9 cellular contexts compared by ENCODE assay signal in the genomic region with DNA sequence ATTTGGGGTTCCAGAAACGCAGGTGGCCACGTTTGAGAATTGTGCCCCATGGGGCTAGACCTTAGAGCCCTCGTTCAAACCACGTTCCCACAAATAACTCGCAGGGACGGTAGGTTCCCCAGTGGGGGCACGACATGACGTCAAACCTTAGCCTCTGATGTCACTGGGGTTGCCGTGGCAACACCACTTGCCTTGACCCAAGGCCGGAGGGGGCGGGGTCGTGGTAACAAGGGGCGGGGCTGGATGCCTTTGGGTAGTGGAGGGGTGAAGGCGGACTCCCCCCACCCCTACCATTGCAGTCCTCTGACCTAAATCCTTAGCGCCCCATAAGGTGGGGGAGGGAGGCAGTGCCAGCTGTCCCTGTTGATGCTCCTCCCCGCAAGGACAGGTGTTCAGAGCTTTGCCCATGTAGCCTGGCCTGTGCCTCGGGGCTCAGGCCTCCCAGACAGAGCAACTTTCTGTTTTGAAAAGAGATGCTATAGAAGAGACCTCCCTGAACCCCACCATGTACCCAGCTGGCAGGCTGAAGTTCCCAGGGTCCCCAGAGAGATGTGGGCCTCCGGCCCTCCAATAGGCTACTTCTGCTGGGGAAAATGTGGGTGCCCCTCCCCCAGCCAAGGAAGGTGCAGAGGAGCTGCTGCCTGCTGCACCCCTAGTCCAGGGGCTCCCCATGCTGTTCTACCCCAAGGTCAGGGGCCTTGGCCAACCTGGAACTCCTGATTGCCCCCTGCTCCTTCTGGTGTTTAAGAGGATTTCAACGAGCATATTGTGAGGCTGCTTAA. TPM values are rescaled to one million over a fixed set of nuclear protein-coding genes. Genes with fewer than 3 reads are reported as not detected.
A peak's percentile ranks its signal among the peaks of the same experiment; 100 is the strongest.
DNase-seq lines count a peak whose midpoint lies in the region; ATAC-seq and TF ChIP-seq lines count a peak whose summit lies in the region.
"Had no signal": no experiment of that assay in that cellular context is flagged by ENCODE, and none has a peak within 500 bp of the region (broad histone marks: within the 10 kb centered on the region; RNA-seq: fewer than 3 reads in every experiment).

No MANE protein-coding gene starts in this region.

- 31 to 40% methylated on average over 15 to 19 of the region's 19 CpGs for WGBS in tibial nerve, 2 donors

- peak overlapping the region in 1 of 4 donors; percentile 77 for H3K4me3 ChIP-seq in tibial nerve

- CTCF ChIA-PET in activated naive CD4-positive, alpha-beta T cell treated with anti-CD3 and anti-CD28 coated beads, Interleukin-2, amount 10 ng/mL, durations not matched to agents 7 days and 5 days (lab: Charles Lee) = no interaction called here
- CTCF ChIA-PET in WTC11 (lab: Charles Lee) = interaction anchor here (0.6 to 2.9 kb wide), 13 partner anchors 15 to 196 kb away, joined by 3 to 30 read pairs (median 4); no protein-coding TSS in a partner anchor

- no peak overlapping the region for H3K27ac Mint-ChIP-seq in activated naive CD4-positive, alpha-beta T cell treated with anti-CD3 and anti-CD28 coated beads, Interleukin-2, amount 10 ng/mL, durations not matched to agents 7 days and 5 days
- no peak overlapping the region for H3K27ac Mint-ChIP-seq in WTC11

- POLR2A ChIA-PET in WTC11 (lab: Charles Lee) = no interaction called here

- peaks cover 85% of the 10 kb centered on the region for H3K27me3 Mint-ChIP-seq in activated naive CD4-positive, alpha-beta T cell treated with anti-CD3 and anti-CD28 coated beads, Interleukin-2, amount 10 ng/mL, durations not matched to agents 7 days and 5 days
- H3K27me3 Mint-ChIP-seq in WTC11 (ENCODE audit: low read depth) = peaks cover 57% of the 10 kb centered on the region

- DNase-seq in activated naive CD4-positive, alpha-beta T cell treated with anti-CD3 and anti-CD28 coated beads, Interleukin-2, amount 10 ng/mL, durations not matched to agents 7 days and 5 days = peak; percentile 30
- DNase-seq in activated naive CD4-positive, alpha-beta T cell treated with Interleukin-2 at 50 U/mL for 16 hours = no peak
- peak; percentile 63 for DNase-seq in WTC11 (ENCODE audit: low spot score)
- DNase-seq in left colon = peak; percentile 54 to 59
- no peak for DNase-seq in tibial nerve (ENCODE audit: low spot score in 2 of 2)
- DNase-seq in dedifferentiated amniotic fluid mesenchymal stem cell (ENCODE audit: extremely low spot score) = no peak
- no peak for DNase-seq in islet precursor cell
- DNase-seq in activated effector memory CD4-positive, alpha-beta T cell treated with Interleukin-2 at 50 U/mL for 16 hours = no peak

- peak overlapping the region; percentile 47 for H3K4me3 Mint-ChIP-seq in activated naive CD4-positive, alpha-beta T cell treated with anti-CD3 and anti-CD28 coated beads, Interleukin-2, amount 10 ng/mL, durations not matched to agents 7 days and 5 days
- peak overlapping the region; percentile 55 for H3K4me3 Mint-ChIP-seq in WTC11

- TF ChIP-seq CTCF in WTC11 (IDR thresholded peaks at IDR 0.05) (no peak), tibial nerve (IDR thresholded peaks at IDR 0.05) (no peak)

- intact Hi-C loops in left colon (cut with DNase I, micrococcal nuclease) = no loop called here

- peak overlapping the region; percentile 45 to 87 (median 68) for H3K27ac ChIP-seq in tibial nerve
- H3K27ac ChIP-seq: neutrophil had no signal

- peaks cover 0 to 68% (median 10%) of the 10 kb centered on the region in 4 donors for H3K4me1 ChIP-seq in tibial nerve

- H3K4me1 Mint-ChIP-seq in activated naive CD4-positive, alpha-beta T cell treated with anti-CD3 and anti-CD28 coated beads, Interleukin-2, amount 10 ng/mL, durations not matched to agents 7 days and 5 days = peaks cover 12% of the 10 kb centered on the region
- H3K4me1 Mint-ChIP-seq in WTC11 = peaks cover 36% of the 10 kb centered on the region

- H3K27me3 ChIP-seq in tibial nerve = peaks cover 0 to 50% of the 10 kb centered on the region in 2 donors

- TF ChIP-seq EP300 in tibial nerve (IDR thresholded peaks at IDR 0.05) = peak in 1 of 2 donors; percentile 16

- H3K36me3 ChIP-seq in tibial nerve = no peaks in the 10 kb centered on the region
- H3K36me3 ChIP-seq: neutrophil had no signal

- no peaks in the 10 kb centered on the region for H3K9me3 Mint-ChIP-seq in activated naive CD4-positive, alpha-beta T cell treated with anti-CD3 and anti-CD28 coated beads, Interleukin-2, amount 10 ng/mL, durations not matched to agents 7 days and 5 days
- no peaks in the 10 kb centered on the region for H3K9me3 Mint-ChIP-seq in WTC11

- no peaks in the 10 kb centered on the region for H3K9me3 ChIP-seq in tibial nerve
- H3K9me3 ChIP-seq: neutrophil had no signal

- no peaks in the 10 kb centered on the region for H3K36me3 Mint-ChIP-seq in activated naive CD4-positive, alpha-beta T cell treated with anti-CD3 and anti-CD28 coated beads, Interleukin-2, amount 10 ng/mL, durations not matched to agents 7 days and 5 days
- H3K36me3 Mint-ChIP-seq in WTC11 = no peaks in the 10 kb centered on the region

- ATAC-seq in WTC11 (no peak), left colon (no peak)

- TF ChIP-seq POLR2A in tibial nerve (IDR thresholded peaks at IDR 0.05) = no peak

TF ChIP-seq in WTC11, 78 proteins besides CTCF, POLR2A, EP300 and RAD21:
- peak; percentile 93 for TF ChIP-seq ZBTB21 (CRISPR knock-in tag; IDR thresholded peaks at IDR 0.05; ENCODE audit: borderline replicate concordance)
- TF ChIP-seq JUN (CRISPR knock-in tag; IDR thresholded peaks at IDR 0.05) = no peak
- TF ChIP-seq, protein P1, sequence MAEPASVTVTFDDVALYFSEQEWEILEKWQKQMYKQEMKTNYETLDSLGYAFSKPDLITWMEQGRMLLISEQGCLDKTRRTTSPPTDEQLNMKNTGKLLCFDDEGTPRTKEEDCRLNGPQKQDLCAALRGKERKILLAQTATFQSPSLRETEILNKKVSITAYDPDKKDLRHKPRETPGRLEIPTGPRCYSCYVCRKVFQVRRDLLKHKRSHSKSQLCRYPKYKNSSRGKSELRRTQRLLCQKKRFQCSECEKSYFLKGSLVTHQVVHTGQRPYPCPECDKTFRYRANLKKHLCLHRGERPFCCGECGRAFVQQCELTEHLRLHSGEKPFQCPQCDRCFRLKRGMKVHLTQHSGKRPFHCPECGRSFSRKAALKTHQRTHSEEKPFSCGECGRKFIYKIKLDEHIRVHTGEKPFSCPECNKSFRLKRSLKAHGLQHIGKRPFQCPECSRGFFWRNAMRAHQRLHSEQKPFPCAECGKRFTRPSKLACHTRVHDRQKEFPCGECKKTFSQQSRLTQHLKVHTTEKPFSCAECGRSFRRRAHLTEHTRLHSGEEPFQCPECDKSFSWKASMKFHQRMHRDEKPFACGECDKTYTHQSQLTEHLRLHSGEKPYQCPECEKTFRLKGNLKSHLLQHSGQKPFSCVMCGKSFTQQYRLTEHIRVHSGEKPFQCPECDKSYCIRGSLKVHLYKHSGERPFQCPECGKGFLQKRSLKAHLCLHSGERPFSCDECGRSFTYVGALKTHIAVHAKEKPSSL (CRISPR knock-in tag; conservative IDR thresholded peaks at IDR 0.05) = no peak
TF ChIP-seq in WTC11: peak in this region for 1.

RNA-seq across cellular contexts. Expression of a gene that starts 1.9 kb away (rescaled TPM):
- total RNA-seq in WTC11 (2021) = 1.3 to 1.6 TPM (median 1.6 TPM) in 3 replicates
- 1 to 10 TPM; 3.0 to 4.7 TPM for total RNA-seq in left colon
- 1 to 10 TPM; 1.3 to 3.3 (median 1.9) TPM for total RNA-seq in tibial nerve

Comparison
In these comparisons a context has a peak if more than half of its experiments do, and no peak if none do; other contexts are left out.
1. DNase-seq: peak in activated naive CD4-positive, alpha-beta T cell treated with anti-CD3 and anti-CD28 coated beads, Interleukin-2, amount 10 ng/mL, durations not matched to agents 7 days and 5 days (single experiment), WTC11 (single experiment) and left colon (2 of 2); none in activated naive CD4-positive, alpha-beta T cell treated with Interleukin-2 at 50 U/mL for 16 hours (single experiment), tibial nerve (0 of 2), dedifferentiated amniotic fluid mesenchymal stem cell (single experiment), islet precursor cell (single experiment) and activated effector memory CD4-positive, alpha-beta T cell treated with Interleukin-2 at 50 U/mL for 16 hours (single experiment).